ENCODE assay signal across 1 cellular context in genomic region chrX:154121961-154122360, GRCh38.
TF ChIP-seq lines count a peak whose summit lies in the region.

No MANE protein-coding gene starts in this region.

TF ChIP-seq in IMR-90, 13 proteins besides CTCF, POLR2A, EP300 and RAD21 (continued from another document):
- no peak for TF ChIP-seq ELK1 (IDR thresholded peaks at IDR 0.05; ENCODE audit: borderline replicate concordance, low read depth, low read length)
- no peak for TF ChIP-seq CHD1 (IDR thresholded peaks at IDR 0.05; ENCODE audit: low read depth, low read length)
- no peak for TF ChIP-seq NFE2L2 (IDR thresholded peaks at IDR 0.05; ENCODE audit: low read depth, low read length)
- no peak for TF ChIP-seq CEBPB (IDR thresholded peaks at IDR 0.05; ENCODE audit: low read depth, low read length)
- no peak for TF ChIP-seq BHLHE40 (IDR thresholded peaks at IDR 0.05; ENCODE audit: low read depth, low read length)
- TF ChIP-seq, protein P1, sequence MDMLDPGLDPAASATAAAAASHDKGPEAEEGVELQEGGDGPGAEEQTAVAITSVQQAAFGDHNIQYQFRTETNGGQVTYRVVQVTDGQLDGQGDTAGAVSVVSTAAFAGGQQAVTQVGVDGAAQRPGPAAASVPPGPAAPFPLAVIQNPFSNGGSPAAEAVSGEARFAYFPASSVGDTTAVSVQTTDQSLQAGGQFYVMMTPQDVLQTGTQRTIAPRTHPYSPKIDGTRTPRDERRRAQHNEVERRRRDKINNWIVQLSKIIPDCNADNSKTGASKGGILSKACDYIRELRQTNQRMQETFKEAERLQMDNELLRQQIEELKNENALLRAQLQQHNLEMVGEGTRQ (IDR thresholded peaks at IDR 0.05; ENCODE audit: low read depth, low read length) = no peak
- no peak for TF ChIP-seq MAFK (IDR thresholded peaks at IDR 0.05; ENCODE audit: low read depth, low read length)
